Comparison of ENCODE assay signal across 8 cellular contexts in genomic region chr19:6862673-6863078, GRCh38. TPM values are rescaled to one million over a fixed set of nuclear protein-coding genes. Genes with fewer than 3 reads are reported as not detected.
DNase-seq lines count a peak whose midpoint lies in the region; ATAC-seq and TF ChIP-seq lines count a peak whose summit lies in the region.

No MANE protein-coding gene starts in this region.

- H3K36me3 Mint-ChIP-seq in CD4-positive, alpha-beta T cell (ENCODE audit: low read depth) = peaks cover under 1% of the 10 kb centered on the region

- 3 to 6% methylated on average over 16 of the region's 16 CpGs for WGBS in tibial nerve, 2 donors

- no peaks in the 10 kb centered on the region for H3K79me2 ChIP-seq in parathyroid adenoma

- peak; percentile 80 for TF ChIP-seq CTCF in CD4-positive, alpha-beta T cell (IDR thresholded peaks at IDR 0.05)
- TF ChIP-seq CTCF in parathyroid adenoma (IDR thresholded peaks at IDR 0.05) (peak; percentile 95), tibial nerve (IDR thresholded peaks at IDR 0.05) (peak; percentile 64 to 78 (median 74))

- no peak overlapping the region for H3K4me3 ChIP-seq in parathyroid adenoma (ENCODE audit: low read depth, low read length)
- H3K4me3 ChIP-seq in tibial nerve = peak overlapping the region in 1 of 4 donors; percentile 29

- no peak for TF ChIP-seq EP300 in tibial nerve (IDR thresholded peaks at IDR 0.05)

- CTCF ChIA-PET in CD4-positive, alpha-beta T cell (lab: Charles Lee) = interaction anchor here (0.6 to 3.7 kb wide), 22 partner anchors 19 to 814 kb away, joined by 3 to 45 read pairs (median 5); partner anchors contain the start of genes GPR108, SH2D3A, TNFSF9 and TRIP10

- no peaks in the 10 kb centered on the region for H3K9me3 ChIP-seq in CD4-positive, alpha-beta T cell (ENCODE audit: control insufficient read depth, low read length)
- H3K9me3 ChIP-seq in KOPT-K1 (ENCODE audit: insufficient read depth, low read length, poor library complexity, severe bottlenecking) (no peaks in the 10 kb centered on the region), parathyroid adenoma (ENCODE audit: control insufficient read depth, low read length) (no peaks in the 10 kb centered on the region), tibial nerve (no peaks in the 10 kb centered on the region)

- no peaks in the 10 kb centered on the region for H3K9me3 Mint-ChIP-seq in CD4-positive, alpha-beta T cell

- H3K27ac ChIP-seq in CD4-positive, alpha-beta T cell (ENCODE audit: low read depth, low read length) = no peak overlapping the region
- H3K27ac ChIP-seq in KOPT-K1 (ENCODE audit: low read depth, low read length, poor library complexity, severe bottlenecking) (peak overlapping the region; percentile 24), parathyroid adenoma (no peak overlapping the region), tibial nerve (no peak overlapping the region)

- H3K4me3 Mint-ChIP-seq in CD4-positive, alpha-beta T cell = peak overlapping the region; percentile 59

- peak overlapping the region; percentile 71 for H3K27ac Mint-ChIP-seq in CD4-positive, alpha-beta T cell

- no peaks in the 10 kb centered on the region for H3K27me3 Mint-ChIP-seq in CD4-positive, alpha-beta T cell

- peaks cover 29% of the 10 kb centered on the region for H3K4me1 Mint-ChIP-seq in CD4-positive, alpha-beta T cell (ENCODE audit: low read depth)

- peaks cover 10% of the 10 kb centered on the region for H3K4me1 ChIP-seq in parathyroid adenoma
- peaks cover 0 to 11% (median 0%) of the 10 kb centered on the region in 4 donors for H3K4me1 ChIP-seq in tibial nerve

- peak; percentile 84 to 92 (median 88) for DNase-seq in CD4-positive, alpha-beta T cell
- DNase-seq in SK-MEL-5 (ENCODE audit: low read depth, low spot score) (peak; percentile 83), germinal center (ENCODE audit: low spot score) (peak; percentile 82), tibial nerve (ENCODE audit: low spot score in 2 of 2) (peak; percentile 51 to 78)
- DNase-seq in activated gamma-delta T cell treated with anti-CD3 and anti-CD28 coated beads, Interleukin-2, amount 50 U/mL, for 16 hours (ENCODE audit: low read depth) = peak; percentile 85

- peak overlapping the region; percentile 69 for H2AFZ ChIP-seq in parathyroid adenoma

- no peak overlapping the region for H3K4me2 ChIP-seq in parathyroid adenoma (ENCODE audit: low read length)

- in situ Hi-C loops in SK-MEL-5 (cut with HindIII; ENCODE audit: low pct_unique_long_range_greater_than_20kb, low sequenced_read_pairs) = no loop called here

- TF ChIP-seq POLR2A in tibial nerve (IDR thresholded peaks at IDR 0.05) = no peak

- no peaks in the 10 kb centered on the region for H3K27me3 ChIP-seq in CD4-positive, alpha-beta T cell (ENCODE audit: control insufficient read depth, insufficient read depth, low read length)
- no peaks in the 10 kb centered on the region for H3K27me3 ChIP-seq in parathyroid adenoma (ENCODE audit: control insufficient read depth, insufficient read depth, low read length)
- peaks cover 0 to 4% of the 10 kb centered on the region in 2 donors for H3K27me3 ChIP-seq in tibial nerve

- peak; percentile 88 for ATAC-seq in CD4-positive, alpha-beta T cell (ENCODE audit: poor library complexity)
- ATAC-seq in GM19397 (IDR thresholded peaks at IDR 0.05; ENCODE audit: unreplicated experiment) = peak; percentile 54

- H3K9ac ChIP-seq in parathyroid adenoma = no peak overlapping the region

- H3K36me3 ChIP-seq in KOPT-K1 (ENCODE audit: insufficient read depth, low read length) (peaks cover 12% of the 10 kb centered on the region; the same call in 1 of the 2 replicates), parathyroid adenoma (ENCODE audit: control insufficient read depth, insufficient read depth, low read length) (no peaks in the 10 kb centered on the region), tibial nerve (no peaks in the 10 kb centered on the region)

- intact Hi-C loops in CD4-positive, alpha-beta T cell (cut with DNase I, micrococcal nuclease) = loop anchor here (1.0 to 10.0 kb wide), 10 partner anchors 60 to 815 kb away; partner anchors contain the start of genes CLPP (in 1 of the 2), CRB3 (in 1 of the 2) and SH2D3A (in 1 of the 2)

- POLR2A ChIA-PET in CD4-positive, alpha-beta T cell (lab: Charles Lee) = interaction anchor here (0.6 to 2.7 kb wide), 13 partner anchors 13 to 381 kb away, joined by 3 to 44 read pairs (median 4); partner anchors contain the start of genes DENND1C, GPR108, VAV1 and ZNF557

RNA-seq across cellular contexts. Expression of gene ADGRE1, which starts 24.7 kb away (rescaled TPM):
- 1 to 10 TPM; 5.4 to 6.0 TPM for total RNA-seq in CD4-positive, alpha-beta T cell
- 0.08 and 0.27 TPM in 2 replicates for total RNA-seq in SK-MEL-5 (2014; rRNA removed; shearing (Covaris generic))
- polyA plus RNA-seq in SK-MEL-5 (2015; cell fraction: cytosol; rRNA removed) = 0.10 TPM in 2 replicates
- polyA plus RNA-seq in SK-MEL-5 (2015; cell fraction: nucleus; rRNA removed) = 0.46 TPM in 1 of 2 replicates, not detected in the other
- total RNA-seq in tibial nerve = 1 to 10 TPM in 1 of 4 donors, under 1 TPM in 2, not detected in 1; 0.20 to 1.7 (median 0.21) TPM
